Comparison of ENCODE assay signal across 11 cellular contexts in the genomic region with DNA sequence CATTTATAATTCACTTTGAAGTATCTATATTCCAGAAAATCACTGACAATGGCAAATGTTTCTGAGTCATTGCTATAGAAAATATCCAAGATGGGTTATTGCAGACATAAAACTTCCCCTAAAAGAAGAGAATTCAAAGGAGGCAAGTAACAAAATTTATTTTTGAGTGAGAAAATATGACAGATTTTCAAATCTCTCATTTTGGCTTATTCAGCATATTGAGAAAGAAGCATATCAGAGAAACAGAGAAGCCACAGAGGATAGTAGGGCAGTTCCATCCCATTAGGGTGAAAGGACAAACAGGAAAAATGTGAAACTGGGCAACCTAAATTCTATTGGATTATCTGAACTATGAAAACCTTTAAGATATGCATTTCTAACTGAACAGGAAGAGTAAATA.
"Had no signal": no experiment of that assay in that cellular context is flagged by ENCODE, and none has a peak within 500 bp of the region (broad histone marks: within the 10 kb centered on the region; RNA-seq: fewer than 3 reads in every experiment).

No MANE protein-coding gene starts in this region.

- H3K4me2 ChIP-seq: GM23338 had no signal

- H3K27ac Mint-ChIP-seq: GM23338, H9, HFFc6 had no signal

- H3K27ac ChIP-seq: GM23248 had no signal

- H3K4me3 ChIP-seq: GM23248, GM23338, HAP-1 had no signal

- H3K4me3 Mint-ChIP-seq: GM23338, H9, HFFc6 had no signal

- H3K9ac ChIP-seq: GM23248 had no signal

- H3K36me3 ChIP-seq: HAP-1 had no signal

- FAIRE-seq: H1, H54 had no signal

- H3K9me3 Mint-ChIP-seq: GM23338, H9 had no signal

- H3K4me1 Mint-ChIP-seq: GM23338, H9 had no signal

- ATAC-seq: GM23338, HCT116 had no signal

- H2AFZ ChIP-seq: GM23248, GM23338 had no signal

- DNase-seq: GM23248, GOT3, H7, H9, HCEC 1CT, HFFc6 had no signal

- H3K4me1 ChIP-seq: HAP-1 had no signal
